In the genomic region with DNA sequence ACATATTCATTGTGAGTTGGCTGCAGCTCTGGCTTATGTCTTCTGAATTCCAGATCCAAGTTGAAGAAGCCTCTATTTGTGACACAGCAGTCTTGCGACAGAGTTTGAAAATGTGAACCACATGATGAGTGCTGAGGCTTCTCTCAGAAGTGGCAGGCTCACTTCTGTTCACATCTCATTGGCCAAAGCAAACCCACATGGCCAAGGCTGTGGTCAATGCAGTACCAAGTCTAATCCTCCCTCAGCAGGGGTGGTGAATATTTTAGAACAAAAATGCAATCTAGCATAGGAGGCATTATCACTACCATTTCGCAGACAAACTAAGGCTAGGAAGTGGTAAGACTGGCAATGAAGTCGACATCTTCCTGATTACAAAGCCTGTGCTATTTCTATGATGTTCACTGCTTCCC, we compare ENCODE assay signal across 16 cellular contexts. TPM values are rescaled to one million over a fixed set of nuclear protein-coding genes. Genes with fewer than 3 reads are reported as not detected.
DNase-seq lines count a peak whose midpoint lies in the region; ATAC-seq, FAIRE-seq and TF ChIP-seq lines count a peak whose summit lies in the region.
"Had no signal": no experiment of that assay in that cellular context is flagged by ENCODE, and none has a peak within 500 bp of the region (broad histone marks: within the 10 kb centered on the region; RNA-seq: fewer than 3 reads in every experiment).

No MANE protein-coding gene starts in this region.

- no peak overlapping the region for H3K27ac ChIP-seq in MM.1S (ENCODE audit: low read length)
- no peak overlapping the region for H3K27ac ChIP-seq in astrocyte (ENCODE audit: low read depth, low read length)
- no peak overlapping the region for H3K27ac ChIP-seq in naive thymus-derived CD4-positive, alpha-beta T cell (ENCODE audit: low read depth, low read length)
- no peak overlapping the region for H3K27ac ChIP-seq in neuronal stem cell (replicated peaks; ENCODE audit: low read length)
- H3K27ac ChIP-seq: coronary artery, Peyer's patch had no signal

- CTCF ChIA-PET in naive thymus-derived CD4-positive, alpha-beta T cell (lab: Charles Lee): interaction anchor here (1.0 kb wide), 1 partner anchor 13 kb away, joined by 4 read pairs; no protein-coding TSS in a partner anchor

- no peak overlapping the region for H3K4ac ChIP-seq in neuronal stem cell (ENCODE audit: low read length)

- H3K4me1 ChIP-seq in MM.1S (ENCODE audit: low read length) (no peaks in the 10 kb centered on the region), astrocyte (ENCODE audit: insufficient read depth, low read length) (peaks cover 18% of the 10 kb centered on the region), neuronal stem cell (ENCODE audit: control insufficient read depth in 2 of 2, insufficient read depth in 1 of 2, low read depth in 1 of 2, low read length in 2 of 2) (no peaks in the 10 kb centered on the region)
- H3K4me1 ChIP-seq in naive thymus-derived CD4-positive, alpha-beta T cell (ENCODE audit: control insufficient read depth in 2 of 2, insufficient read depth in 2 of 2, low read length in 2 of 2): peaks cover 21 to 23% of the 10 kb centered on the region in 2 donors

- peak; percentile 81 for FAIRE-seq in astrocyte (lab: Jason Lieb, UNC)
- FAIRE-seq: GM18507 had no signal

- H3K4me3 ChIP-seq in MM.1S (ENCODE audit: low read length): no peak overlapping the region
- H3K4me3 ChIP-seq in astrocyte (ENCODE audit: insufficient read depth, low read depth, low read length): no peak overlapping the region
- H3K4me3 ChIP-seq in naive thymus-derived CD4-positive, alpha-beta T cell (ENCODE audit: low read length): no peak overlapping the region
- no peak overlapping the region for H3K4me3 ChIP-seq in neuronal stem cell (ENCODE audit: low read length in 2 of 2)
- H3K4me3 ChIP-seq: coronary artery, heart left ventricle, Peyer's patch had no signal

- no peak overlapping the region for H2BK5ac ChIP-seq in neuronal stem cell (ENCODE audit: low read length)

- H2AFZ ChIP-seq in MM.1S (ENCODE audit: low read length): no peak overlapping the region
- no peak overlapping the region for H2AFZ ChIP-seq in astrocyte (ENCODE audit: low read depth, low read length)
- H2AFZ ChIP-seq in neuronal stem cell (ENCODE audit: low read length): no peak overlapping the region

- H4K8ac ChIP-seq in neuronal stem cell (ENCODE audit: low read depth, low read length): no peak overlapping the region

- H3K36me3 ChIP-seq in MM.1S (replicated peaks; ENCODE audit: insufficient read depth, low read length) (no peaks in the 10 kb centered on the region), astrocyte (ENCODE audit: insufficient read depth, low read length) (no peaks in the 10 kb centered on the region), neuronal stem cell (replicated peaks in 1 of 2; ENCODE audit: control insufficient read depth in 2 of 2, insufficient read depth in 2 of 2, low read length in 2 of 2) (no peaks in the 10 kb centered on the region)
- no peaks in the 10 kb centered on the region for H3K36me3 ChIP-seq in naive thymus-derived CD4-positive, alpha-beta T cell (ENCODE audit: control insufficient read depth in 2 of 3, insufficient read depth in 3 of 3, low read length in 3 of 3)
- H3K36me3 ChIP-seq: heart left ventricle had no signal

- DNase-seq in EL: peak; percentile 24
- peak; percentile 37 for DNase-seq in MM.1S
- DNase-seq in astrocyte (ENCODE audit: low read depth): no peak
- no peak for DNase-seq in naive thymus-derived CD4-positive, alpha-beta T cell
- DNase-seq in neuronal stem cell (ENCODE audit: low spot score): no peak
- DNase-seq in NCI-H526 treated with DMSO at 0.1 percent for 48 hours (lab: John Stamatoyannopoulos, UW): no peak
- DNase-seq: activated CD4-positive, CD25-positive, alpha-beta regulatory T cell; activated gamma-delta T cell treated with Interleukin-2 at 50 U/mL for 16 hours; DMS 273 treated with DMSO at 0.1 percent for 48 hours; heart left ventricle; Peyer's patch; posterior cingulate gyrus had no signal

- TF ChIP-seq CTCF in MM.1S (IDR thresholded peaks at IDR 0.05; ENCODE audit: low read length) (no peak), astrocyte (IDR thresholded peaks at IDR 0.05; ENCODE audit: insufficient read depth, low read depth, low read length) (no peak)

- H4K20me1 ChIP-seq in MM.1S (ENCODE audit: insufficient read depth, low read length): no peaks in the 10 kb centered on the region
- H4K20me1 ChIP-seq in astrocyte (ENCODE audit: insufficient read depth, low read length): no peaks in the 10 kb centered on the region

- H3K4me1 Mint-ChIP-seq in astrocyte (ENCODE audit: low read depth, unreplicated experiment): peaks cover 17% of the 10 kb centered on the region
- peaks cover 6 to 46% (median 34%) of the 10 kb centered on the region in 7 donors for H3K4me1 Mint-ChIP-seq in naive thymus-derived CD4-positive, alpha-beta T cell
- H3K4me1 Mint-ChIP-seq in activated T-helper 17 cell treated with anti-CD3 and anti-CD28 coated beads, Interleukin-2, amount 50 U/mL, for 72 hours: peaks cover 17% of the 10 kb centered on the region

- H3K23ac ChIP-seq in neuronal stem cell (ENCODE audit: low read depth, low read length, poor library complexity): no peak overlapping the region

- H3K27ac Mint-ChIP-seq in astrocyte (ENCODE audit: unreplicated experiment): no peak overlapping the region
- H3K27ac Mint-ChIP-seq in naive thymus-derived CD4-positive, alpha-beta T cell: no peak overlapping the region
- H3K27ac Mint-ChIP-seq in activated T-helper 17 cell treated with anti-CD3 and anti-CD28 coated beads, Interleukin-2, amount 50 U/mL, for 72 hours: no peak overlapping the region

- no peaks in the 10 kb centered on the region for H3K9me2 ChIP-seq in MM.1S (replicated peaks; ENCODE audit: insufficient read depth, low read length)

- no peaks in the 10 kb centered on the region for H3F3A ChIP-seq in MM.1S (ENCODE audit: insufficient read depth, low read length)

- POLR2A ChIA-PET in naive thymus-derived CD4-positive, alpha-beta T cell (lab: Charles Lee): no interaction called here

- peak; percentile 69 for ATAC-seq in naive thymus-derived CD4-positive, alpha-beta T cell
- no peak for ATAC-seq in activated T-helper 17 cell treated with anti-CD3 and anti-CD28 coated beads, Interleukin-2, amount 50 U/mL, for 72 hours (replicated peaks)
- no peak for ATAC-seq in GM18909 (IDR thresholded peaks at IDR 0.05; ENCODE audit: poor library complexity, unreplicated experiment)

- H3K27me3 ChIP-seq in MM.1S (replicated peaks; ENCODE audit: insufficient read depth, low read length): no peaks in the 10 kb centered on the region
- peaks cover 2% of the 10 kb centered on the region for H3K27me3 ChIP-seq in astrocyte (ENCODE audit: insufficient read depth, low read length)
- no peaks in the 10 kb centered on the region for H3K27me3 ChIP-seq in naive thymus-derived CD4-positive, alpha-beta T cell (ENCODE audit: control insufficient read depth in 2 of 2, insufficient read depth in 2 of 2, low read length in 2 of 2)
- no peaks in the 10 kb centered on the region for H3K27me3 ChIP-seq in neuronal stem cell (ENCODE audit: control insufficient read depth in 3 of 3, insufficient read depth in 3 of 3, low read depth in 1 of 3, low read length in 3 of 3)
- H3K27me3 ChIP-seq: heart left ventricle, Peyer's patch had no signal

- H3K14ac ChIP-seq in neuronal stem cell (ENCODE audit: low read length): no peak overlapping the region

- no peak overlapping the region for H2AK5ac ChIP-seq in neuronal stem cell (ENCODE audit: low read depth, low read length)

- H4K91ac ChIP-seq in neuronal stem cell (ENCODE audit: low read depth, low read length, poor library complexity): no peak overlapping the region

- no peak overlapping the region for H2BK12ac ChIP-seq in neuronal stem cell (ENCODE audit: low read length)

- no peak overlapping the region for H3K4me3 Mint-ChIP-seq in astrocyte (ENCODE audit: unreplicated experiment)
- H3K4me3 Mint-ChIP-seq in naive thymus-derived CD4-positive, alpha-beta T cell: no peak overlapping the region
- H3K4me3 Mint-ChIP-seq in activated T-helper 17 cell treated with anti-CD3 and anti-CD28 coated beads, Interleukin-2, amount 50 U/mL, for 72 hours: no peak overlapping the region

- H3K36me3 Mint-ChIP-seq in astrocyte (ENCODE audit: low read depth, unreplicated experiment): peaks cover 6% of the 10 kb centered on the region
- H3K36me3 Mint-ChIP-seq in naive thymus-derived CD4-positive, alpha-beta T cell: peaks cover 0 to 30% (median 0%) of the 10 kb centered on the region in 5 donors
- no peaks in the 10 kb centered on the region for H3K36me3 Mint-ChIP-seq in activated T-helper 17 cell treated with anti-CD3 and anti-CD28 coated beads, Interleukin-2, amount 50 U/mL, for 72 hours (ENCODE audit: low read depth)

- no CpG with 5 or more reads among the region's 3 CpGs for WGBS in neuronal stem cell (ENCODE audit: extremely low coverage in 2 of 2, insufficient read length in 2 of 2, insufficient replicate concordance in 1 of 2), 2 donors

- H3K9me3 ChIP-seq in MM.1S (replicated peaks; ENCODE audit: insufficient read depth, low read length) (no peaks in the 10 kb centered on the region), astrocyte (ENCODE audit: insufficient read depth, low read depth, low read length) (no peaks in the 10 kb centered on the region), neuronal stem cell (replicated peaks in 1 of 2; ENCODE audit: control insufficient read depth in 2 of 2, insufficient read depth in 1 of 2, low read depth in 1 of 2, low read length in 2 of 2) (peaks cover 0 to 11% of the 10 kb centered on the region in 2 donors)
- no peaks in the 10 kb centered on the region for H3K9me3 ChIP-seq in naive thymus-derived CD4-positive, alpha-beta T cell (ENCODE audit: control insufficient read depth in 2 of 3, low read length in 3 of 3)
- H3K9me3 ChIP-seq: heart left ventricle, Peyer's patch had no signal

- H3K9ac ChIP-seq in MM.1S (ENCODE audit: low read length) (no peak overlapping the region), astrocyte (ENCODE audit: low read length) (no peak overlapping the region), neuronal stem cell (ENCODE audit: low read depth, low read length, poor library complexity) (no peak overlapping the region)

- H3K27me3 Mint-ChIP-seq in astrocyte (ENCODE audit: low read depth, unreplicated experiment): peaks cover 20% of the 10 kb centered on the region
- H3K27me3 Mint-ChIP-seq in naive thymus-derived CD4-positive, alpha-beta T cell: peaks cover 26 to 67% (median 31%) of the 10 kb centered on the region in 5 donors
- peaks cover 35% of the 10 kb centered on the region for H3K27me3 Mint-ChIP-seq in activated T-helper 17 cell treated with anti-CD3 and anti-CD28 coated beads, Interleukin-2, amount 50 U/mL, for 72 hours

- H2BK120ac ChIP-seq in neuronal stem cell (ENCODE audit: low read depth, low read length): no peak overlapping the region

- no peaks in the 10 kb centered on the region for H3K9me3 Mint-ChIP-seq in astrocyte (ENCODE audit: unreplicated experiment)
- H3K9me3 Mint-ChIP-seq in naive thymus-derived CD4-positive, alpha-beta T cell: peaks cover 0 to 8% (median 0%) of the 10 kb centered on the region in 11 donors
- H3K9me3 Mint-ChIP-seq in activated T-helper 17 cell treated with anti-CD3 and anti-CD28 coated beads, Interleukin-2, amount 50 U/mL, for 72 hours: no peaks in the 10 kb centered on the region

- no peak overlapping the region for H3K4me2 ChIP-seq in MM.1S (ENCODE audit: low read depth, low read length)
- no peak overlapping the region for H3K4me2 ChIP-seq in astrocyte (ENCODE audit: low read length)
- H3K4me2 ChIP-seq in neuronal stem cell (ENCODE audit: insufficient read depth, low read length, poor library complexity, severe bottlenecking): no peak overlapping the region

- H3K18ac ChIP-seq in neuronal stem cell (ENCODE audit: low read length): no peak overlapping the region

- H3K79me1 ChIP-seq in neuronal stem cell (ENCODE audit: low read depth, low read length): no peaks in the 10 kb centered on the region

- no peak overlapping the region for H2BK15ac ChIP-seq in neuronal stem cell (ENCODE audit: low read length)

- intact Hi-C loops in naive thymus-derived CD4-positive, alpha-beta T cell (cut with micrococcal nuclease): no loop called here

- H3K79me2 ChIP-seq in MM.1S (ENCODE audit: low read length) (no peaks in the 10 kb centered on the region), astrocyte (ENCODE audit: insufficient read depth, low read length) (no peaks in the 10 kb centered on the region)

RNA-seq across cellular contexts. Expression of a gene that starts 45.2 kb away (rescaled TPM):
- 4.2 and 6.8 TPM in 2 replicates for total RNA-seq in astrocyte
- total RNA-seq in naive thymus-derived CD4-positive, alpha-beta T cell: 1 to 10 TPM in 2 of 5 experiments, under 1 TPM in 3; 0.05 to 7.2 (median 0.81) TPM
- polyA plus RNA-seq in naive thymus-derived CD4-positive, alpha-beta T cell: 1 to 10 TPM in 1 of 2 donors, under 1 TPM in 1; 0.21 to 1.0 TPM
- polyA plus RNA-seq in neuronal stem cell (2013, experiment 1 of 2): 0.01 TPM
- 0.01 TPM for polyA plus RNA-seq in neuronal stem cell (2013, experiment 2 of 2)
- under 1 TPM; 0.17 to 0.53 TPM for total RNA-seq in activated T-helper 17 cell treated with anti-CD3 and anti-CD28 coated beads, Interleukin-2, amount 50 U/mL, for 72 hours

Comparison
In these comparisons a context has a peak if more than half of its experiments do, and no peak if none do; other contexts are left out.
1. DNase-seq: peak in EL (single experiment) and MM.1S (single experiment); none in astrocyte (single experiment), naive thymus-derived CD4-positive, alpha-beta T cell (0 of 9), neuronal stem cell (single experiment) and NCI-H526 treated with DMSO at 0.1 percent for 48 hours (single experiment).